Comparison of ENCODE assay signal across 22 cellular contexts in genomic region chr15:85477061-85477460, GRCh38.
DNase-seq lines count a peak whose midpoint lies in the region; ATAC-seq, FAIRE-seq and TF ChIP-seq lines count a peak whose summit lies in the region.
"Had no signal": no experiment of that assay in that cellular context is flagged by ENCODE, and none has a peak within 500 bp of the region (broad histone marks: within the 10 kb centered on the region; RNA-seq: fewer than 3 reads in every experiment).

No MANE protein-coding gene starts in this region.

- H4K20me1 ChIP-seq in OCI-LY1 (ENCODE audit: insufficient read depth, low read length): no peaks in the 10 kb centered on the region

- H3K4me1 ChIP-seq in OCI-LY1 (ENCODE audit: insufficient read depth, low read length, severe bottlenecking) (peaks cover 100% of the 10 kb centered on the region), skeletal muscle satellite cell (ENCODE audit: control insufficient read depth, insufficient read depth, low read length) (peaks cover 52% of the 10 kb centered on the region)
- H3K4me1 ChIP-seq: Caco-2 had no signal

- H3K27ac ChIP-seq in OCI-LY1 (ENCODE audit: low read depth, low read length, poor library complexity, severe bottlenecking): peak overlapping the region; percentile 97
- H3K27ac ChIP-seq: gastrocnemius medialis had no signal

- H3K4me2 ChIP-seq in OCI-LY1 (ENCODE audit: low read length) (peak overlapping the region; percentile 83), skeletal muscle satellite cell (ENCODE audit: low read length) (no peak overlapping the region)

- H3K36me3 Mint-ChIP-seq in activated CD4-positive, alpha-beta T cell treated with anti-CD3 and anti-CD28 coated beads for 36 hours (ENCODE audit: low read depth): no peaks in the 10 kb centered on the region
- H3K36me3 Mint-ChIP-seq: natural killer cell had no signal

- peaks cover 55% of the 10 kb centered on the region for H3K79me2 ChIP-seq in OCI-LY1 (ENCODE audit: insufficient read depth, low read length)

- H3K27ac Mint-ChIP-seq in activated CD4-positive, alpha-beta T cell treated with anti-CD3 and anti-CD28 coated beads for 36 hours: peak overlapping the region; percentile 44
- H3K27ac Mint-ChIP-seq: natural killer cell had no signal

- H3K9ac ChIP-seq in OCI-LY1 (ENCODE audit: low read length) (peak overlapping the region; percentile 62), skeletal muscle satellite cell (ENCODE audit: low read depth, low read length) (peak overlapping the region; percentile 2)

- POLR2A ChIA-PET in activated CD4-positive, alpha-beta T cell treated with anti-CD3 and anti-CD28 coated beads for 36 hours (lab: Charles Lee): interaction anchor here (0.6 kb wide), 1 partner anchor 313 kb away, joined by 3 read pairs; no protein-coding TSS in a partner anchor

- no peak for DNase-seq in activated CD4-positive, alpha-beta T cell treated with anti-CD3 and anti-CD28 coated beads for 36 hours
- DNase-seq in activated CD4-positive, alpha-beta T cell treated with anti-CD3 and anti-CD28 coated beads for 1 hour: no peak
- DNase-seq in bronchial epithelial cell (ENCODE audit: low read depth): peak; percentile 72
- no peak for DNase-seq in UCSD-AML1 (lab: John Stamatoyannopoulos, UW; ENCODE audit: unreplicated experiment)
- DNase-seq in Ammon's horn (ENCODE audit: low spot score): no peak
- DNase-seq: 8988T; activated gamma-delta T cell treated with Interleukin-2 at 50 U/mL for 16 hours; AML-193; amygdala; Caco-2; gastrocnemius medialis; H9; KG1; natural killer cell; NCI-H2029; NCI-H446; NK-92 treated with Interleukin-12 subunit alpha and Interleukin-12 subunit beta, amount 100 ng/mL, for 24 hours; T1000 had no signal

- H3K9me3 ChIP-seq in OCI-LY1 (ENCODE audit: low read length) (no peaks in the 10 kb centered on the region), skeletal muscle satellite cell (replicated peaks; ENCODE audit: low read length) (no peaks in the 10 kb centered on the region)
- H3K9me3 ChIP-seq: Caco-2, gastrocnemius medialis had no signal

- FAIRE-seq in bronchial epithelial cell (lab: Jason Lieb, UNC): no peak

- no peaks in the 10 kb centered on the region for H3K27me3 Mint-ChIP-seq in activated CD4-positive, alpha-beta T cell treated with anti-CD3 and anti-CD28 coated beads for 36 hours
- H3K27me3 Mint-ChIP-seq: progenitor cell of endocrine pancreas had no signal

- H3K9me2 ChIP-seq in OCI-LY1 (ENCODE audit: low read depth, low read length): no peaks in the 10 kb centered on the region

- H3K9me3 Mint-ChIP-seq in activated CD4-positive, alpha-beta T cell treated with anti-CD3 and anti-CD28 coated beads for 36 hours (ENCODE audit: low read depth): no peaks in the 10 kb centered on the region
- H3K9me3 Mint-ChIP-seq: H9, natural killer cell had no signal

- H3K4me3 ChIP-seq in OCI-LY1 (ENCODE audit: low read depth, low read length, poor library complexity, severe bottlenecking) (peak overlapping the region; percentile 49), bronchial epithelial cell (ENCODE audit: low read depth, low read length) (no peak overlapping the region), skeletal muscle satellite cell (ENCODE audit: low read length) (no peak overlapping the region)
- H3K4me3 ChIP-seq: gastrocnemius medialis had no signal

- intact Hi-C loops in activated CD4-positive, alpha-beta T cell treated with anti-CD3 and anti-CD28 coated beads for 36 hours (cut with DNase I, micrococcal nuclease): loop anchor here in 1 of 2 experiments (5.0 kb wide), 1 partner anchor 35 kb away; no protein-coding TSS in a partner anchor

- H3K27me3 ChIP-seq in OCI-LY1 (ENCODE audit: insufficient read depth, low read length) (no peaks in the 10 kb centered on the region), bronchial epithelial cell (ENCODE audit: control insufficient read depth, insufficient read depth, low read length) (no peaks in the 10 kb centered on the region), skeletal muscle satellite cell (ENCODE audit: control insufficient read depth, insufficient read depth, low read length) (no peaks in the 10 kb centered on the region)
- H3K27me3 ChIP-seq: gastrocnemius medialis had no signal

- peaks cover 83% of the 10 kb centered on the region for H3K4me1 Mint-ChIP-seq in activated CD4-positive, alpha-beta T cell treated with anti-CD3 and anti-CD28 coated beads for 36 hours

- H2AFZ ChIP-seq in OCI-LY1 (ENCODE audit: low read length): no peak overlapping the region

- H3K36me3 ChIP-seq in OCI-LY1 (ENCODE audit: insufficient read depth, low read length) (no peaks in the 10 kb centered on the region), bronchial epithelial cell (ENCODE audit: control insufficient read depth, insufficient read depth, low read length) (no peaks in the 10 kb centered on the region), skeletal muscle satellite cell (ENCODE audit: insufficient read depth, low read length) (no peaks in the 10 kb centered on the region)
- H3K36me3 ChIP-seq: gastrocnemius medialis had no signal

- peaks cover 15% of the 10 kb centered on the region for H3F3A ChIP-seq in OCI-LY1 (ENCODE audit: insufficient read depth, low read length)

- TF ChIP-seq CTCF in OCI-LY1 (IDR thresholded peaks at IDR 0.05; ENCODE audit: low read length) (no peak), bronchial epithelial cell (IDR thresholded peaks at IDR 0.05; ENCODE audit: insufficient read depth, low read length, severe bottlenecking) (no peak)

- no peak overlapping the region for H3K4me3 Mint-ChIP-seq in activated CD4-positive, alpha-beta T cell treated with anti-CD3 and anti-CD28 coated beads for 36 hours
- H3K4me3 Mint-ChIP-seq: H9, natural killer cell had no signal

- ATAC-seq in activated CD4-positive, alpha-beta T cell treated with anti-CD3 and anti-CD28 coated beads for 36 hours: no peak
- ATAC-seq in HG02884 (IDR thresholded peaks at IDR 0.05; ENCODE audit: unreplicated experiment): no peak
- ATAC-seq: natural killer cell had no signal

- CTCF ChIA-PET in activated CD4-positive, alpha-beta T cell treated with anti-CD3 and anti-CD28 coated beads for 36 hours (lab: Charles Lee): interaction anchor here (0.6 to 2.2 kb wide), 4 partner anchors 12 to 327 kb away, joined by 3 to 7 read pairs (median 4); no protein-coding TSS in a partner anchor
